In the genomic region with DNA sequence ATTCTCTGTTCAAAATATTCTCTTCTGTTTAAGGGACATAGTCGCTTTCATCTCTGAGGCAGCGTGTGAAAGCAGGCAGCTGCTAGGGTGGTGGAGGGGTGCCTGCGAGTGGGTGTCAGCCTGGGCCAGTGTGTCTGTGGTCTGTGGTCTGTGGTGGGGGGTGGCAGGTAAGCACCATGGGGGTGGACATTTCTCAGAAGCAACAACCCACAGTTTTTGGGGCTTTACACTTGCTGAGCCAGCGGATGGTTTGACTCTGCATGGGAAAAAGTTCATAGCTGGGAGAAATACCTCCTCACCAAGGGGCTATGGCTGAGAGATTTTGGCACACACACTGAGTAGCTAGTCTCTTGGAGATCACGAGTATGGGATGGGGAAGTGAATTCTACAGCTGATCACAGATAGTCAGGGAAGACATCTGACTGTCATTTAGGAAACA, we compare ENCODE assay signal across 10 cellular contexts.
DNase-seq lines count a peak whose midpoint lies in the region; ATAC-seq, FAIRE-seq and TF ChIP-seq lines count a peak whose summit lies in the region.
"Had no signal": no experiment of that assay in that cellular context is flagged by ENCODE, and none has a peak within 500 bp of the region (broad histone marks: within the 10 kb centered on the region; RNA-seq: fewer than 3 reads in every experiment).

No MANE protein-coding gene starts in this region.

- peak; percentile 90 for ATAC-seq in GM19452 (IDR thresholded peaks at IDR 0.05; ENCODE audit: unreplicated experiment)
- peak; percentile 87 for ATAC-seq in HG03135 (IDR thresholded peaks at IDR 0.05; ENCODE audit: unreplicated experiment)

- H3K36me3 ChIP-seq in prostate gland = no peaks in the 10 kb centered on the region

- no peaks in the 10 kb centered on the region for H3K9me3 ChIP-seq in prostate gland

- no peaks in the 10 kb centered on the region for H3K27me3 ChIP-seq in prostate gland (replicated peaks; ENCODE audit: insufficient read depth)

- TF ChIP-seq CTCF in prostate gland (IDR thresholded peaks at IDR 0.05) = no peak

- H3K4me3 ChIP-seq in prostate gland = no peak overlapping the region
- H3K4me3 ChIP-seq: skin epidermis had no signal

- no peak overlapping the region for H3K27ac ChIP-seq in prostate gland
- H3K27ac ChIP-seq: skin epidermis had no signal

- 55% methylated on average over 5 of the region's 5 CpGs for WGBS in prostate gland

- no peaks in the 10 kb centered on the region for H3K4me1 ChIP-seq in prostate gland (replicated peaks)

- peak; percentile 43 for DNase-seq in GM12892 (ENCODE audit: insufficient read length)
- peak; percentile 2 for DNase-seq in fibroblast of peridontal ligament (ENCODE audit: extremely low read depth)
- no peak for DNase-seq in NCI-H748 (lab: John Stamatoyannopoulos, UW; ENCODE audit: unreplicated experiment)
- DNase-seq in hepatic stellate cell (ENCODE audit: low spot score) = no peak
- DNase-seq in prostate gland (ENCODE audit: low spot score) = no peak
- DNase-seq in dermis blood vessel endothelial cell = no peak

- intact Hi-C loops in prostate gland (cut with DNase I) = no loop called here

- TF ChIP-seq POLR2A in GM12892 (IDR thresholded peaks at IDR 0.05; ENCODE audit: low read depth, low read length) = no peak
- no peak for TF ChIP-seq POLR2A in prostate gland (IDR thresholded peaks at IDR 0.05)

- peak; percentile 79 for FAIRE-seq in GM12892 (lab: Jason Lieb, UNC)
- FAIRE-seq: frontal cortex had no signal

Comparison
In these comparisons a context has a peak if more than half of its experiments do, and no peak if none do; other contexts are left out.
1. DNase-seq: peak in GM12892 (single experiment) and fibroblast of peridontal ligament (single experiment); none in NCI-H748 (single experiment), hepatic stellate cell (single experiment), prostate gland (single experiment) and dermis blood vessel endothelial cell (single experiment).